ENCODE assay signal across 14 cellular contexts in the genomic region with DNA sequence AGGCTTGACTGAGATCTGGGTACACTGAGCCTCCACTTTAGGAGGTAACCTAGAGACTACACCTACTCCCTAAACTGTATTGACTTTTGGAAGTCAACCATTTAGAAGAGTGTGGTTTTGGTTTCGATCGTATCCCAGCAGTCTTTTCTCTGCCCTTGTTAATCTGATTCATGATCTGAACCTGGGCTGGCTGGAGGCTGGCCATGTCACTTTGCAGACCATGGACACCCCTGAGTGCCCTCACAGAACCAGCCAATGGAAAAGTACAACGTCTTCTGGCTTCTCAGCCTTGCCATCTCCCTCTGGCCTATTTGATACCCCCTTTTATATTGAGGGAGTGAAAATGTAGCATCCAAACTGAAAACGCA. TPM values are rescaled to one million over a fixed set of nuclear protein-coding genes. Genes with fewer than 3 reads are reported as not detected.
A peak's percentile ranks its signal among the peaks of the same experiment; 100 is the strongest.
DNase-seq lines count a peak whose midpoint lies in the region; ATAC-seq and TF ChIP-seq lines count a peak whose summit lies in the region.
"Had no signal": no experiment of that assay in that cellular context is flagged by ENCODE, and none has a peak within 500 bp of the region (broad histone marks: within the 10 kb centered on the region; RNA-seq: fewer than 3 reads in every experiment).

No MANE protein-coding gene starts in this region.

- H3K4me1 Mint-ChIP-seq in chondrocyte (ENCODE audit: low read depth): peaks cover 35% of the 10 kb centered on the region

- peak overlapping the region; percentile 88 for H3K27ac ChIP-seq in PC-3 (ENCODE audit: low read length)
- peak overlapping the region; percentile 79 to 93 (median 85) for H3K27ac ChIP-seq in stomach
- H3K27ac ChIP-seq: ovary had no signal

- no peaks in the 10 kb centered on the region for H3K36me3 Mint-ChIP-seq in chondrocyte (ENCODE audit: low read depth)
- H3K36me3 Mint-ChIP-seq: activated naive CD8-positive, alpha-beta T cell had no signal

- POLR2A ChIA-PET in PC-3 (lab: Charles Lee; ENCODE audit: unreplicated experiment): interaction anchor here (0.8 to 1.0 kb wide), 2 partner anchors 9 to 22 kb away, joined by 3 to 4 read pairs; no protein-coding TSS in a partner anchor

- no peaks in the 10 kb centered on the region for H3K9me3 Mint-ChIP-seq in chondrocyte (ENCODE audit: low read depth)
- H3K9me3 Mint-ChIP-seq: activated CD4-positive, alpha-beta memory T cell treated with anti-CD3 and anti-CD28 coated beads, Interleukin-2, amount 10 ng/mL, durations not matched to agents 7 days and 5 days; stimulated activated naive CD8-positive, alpha-beta T cell treated with anti-CD3 and anti-CD28 coated beads, Interleukin-15, Interleukin-2, amounts not matched to agents 100 ng/mL and 50 ng/mL, for 24 hours; T-helper 1 cell treated with Interleukin-12 subunit alpha and Interleukin-12 subunit beta and Interleukin-4 antibody, amounts not matched to agents 30 μg/mL and 1 μg/mL, for 36 hours had no signal

- peak overlapping the region; percentile 22 for H2AFZ ChIP-seq in PC-3 (ENCODE audit: low read length)

- no peak overlapping the region for H3K27ac Mint-ChIP-seq in chondrocyte (ENCODE audit: unreplicated experiment)
- H3K27ac Mint-ChIP-seq: activated CD4-positive, alpha-beta memory T cell treated with anti-CD3 and anti-CD28 coated beads, Interleukin-2, amount 10 ng/mL, durations not matched to agents 7 days and 5 days; activated naive CD8-positive, alpha-beta T cell; stimulated activated naive CD8-positive, alpha-beta T cell treated with anti-CD3 and anti-CD28 coated beads, Interleukin-15, Interleukin-2, amounts not matched to agents 100 ng/mL and 50 ng/mL, for 24 hours; T-helper 1 cell treated with Interleukin-12 subunit alpha and Interleukin-12 subunit beta and Interleukin-4 antibody, amounts not matched to agents 30 μg/mL and 1 μg/mL, for 36 hours had no signal

- intact Hi-C loops in PC-3 (cut with micrococcal nuclease) (no loop called here), stomach (cut with DNase I; ENCODE audit: low total_unique reads) (no loop called here)

- peaks cover 5% of the 10 kb centered on the region for H3F3A ChIP-seq in PC-3 (ENCODE audit: low read length, unreplicated experiment)

- peaks cover 2% of the 10 kb centered on the region; the same call in 1 of the 2 replicates for H3K36me3 ChIP-seq in MG63
- no peaks in the 10 kb centered on the region for H3K36me3 ChIP-seq in PC-3 (ENCODE audit: low read depth, low read length)
- H3K36me3 ChIP-seq in stomach: no peaks in the 10 kb centered on the region
- H3K36me3 ChIP-seq: ovary had no signal

- WGBS in stomach, 5 donors: 30 to 64% (median 38%) methylated on average over 4 of the region's 4 CpGs

- ATAC-seq in PC-3: peak; percentile 55
- no peak for ATAC-seq in GM18861 (IDR thresholded peaks at IDR 0.05; ENCODE audit: unreplicated experiment)

- peak; percentile 40 for DNase-seq in MG63
- peak; percentile 60 for DNase-seq in PC-3
- peak; percentile 77 for DNase-seq in kidney tubule cell (ENCODE audit: low spot score)
- peak; percentile 68 for DNase-seq in stomach
- DNase-seq in stimulated activated CD4-positive, alpha-beta T cell treated with anti-CD3 and anti-CD28 coated beads, Interleukin-4, amount 100 ng/mL, for 4 hours: no peak
- DNase-seq in chondrocyte (ENCODE audit: low spot score): no peak
- no peak for DNase-seq in UCSD-AML1 (lab: John Stamatoyannopoulos, UW; ENCODE audit: unreplicated experiment)
- DNase-seq: activated CD4-positive, alpha-beta memory T cell treated with anti-CD3 and anti-CD28 coated beads, Interleukin-2, amount 10 ng/mL, durations not matched to agents 7 days and 5 days; foreskin keratinocyte; ovary had no signal

- H3K79me2 ChIP-seq in PC-3 (ENCODE audit: low read length): peaks cover 92% of the 10 kb centered on the region

- TF ChIP-seq CTCF in PC-3 (conservative IDR thresholded peaks at IDR 0.05; ENCODE audit: low read depth, low read length) (no peak), stomach (IDR thresholded peaks at IDR 0.05) (no peak), chondrocyte (IDR thresholded peaks at IDR 0.05) (no peak)

- H3K4me2 ChIP-seq in PC-3 (ENCODE audit: low read length): peak overlapping the region; percentile 78

- no peak for TF ChIP-seq POLR2A in stomach (IDR thresholded peaks at IDR 0.05)

- CTCF ChIA-PET in PC-3 (lab: Charles Lee): no interaction called here

- TF ChIP-seq EP300 in stomach (IDR thresholded peaks at IDR 0.05): no peak

- BruUV-seq in PC-3 (replicated peaks; lab: Mats Ljungman, UMichigan): no TSS peak

- H3K27me3 ChIP-seq in MG63 (no peaks in the 10 kb centered on the region), PC-3 (ENCODE audit: low read length) (no peaks in the 10 kb centered on the region), stomach (no peaks in the 10 kb centered on the region)
- H3K27me3 ChIP-seq: foreskin keratinocyte, ovary had no signal

- no peaks in the 10 kb centered on the region for H4K20me1 ChIP-seq in PC-3 (ENCODE audit: low read length)

- H3K4me3 ChIP-seq in MG63 (no peak overlapping the region), PC-3 (ENCODE audit: low read length) (peak overlapping the region; percentile 43), stomach (peak overlapping the region in 1 of 4 donors; percentile 28)
- H3K4me3 ChIP-seq: ovary had no signal

- peaks cover 56% of the 10 kb centered on the region for H3K4me1 ChIP-seq in PC-3 (ENCODE audit: insufficient read depth, low read length)
- peaks cover 34 to 92% (median 60%) of the 10 kb centered on the region in 4 donors for H3K4me1 ChIP-seq in stomach

- H3K9me2 ChIP-seq in PC-3 (replicated peaks; ENCODE audit: low read length): no peaks in the 10 kb centered on the region

- H3K27me3 Mint-ChIP-seq in chondrocyte (ENCODE audit: low read depth): peaks cover 3% of the 10 kb centered on the region

- peak overlapping the region; percentile 45 for H3K9ac ChIP-seq in PC-3 (ENCODE audit: low read length)

- H3K9me3 ChIP-seq in MG63 (no peaks in the 10 kb centered on the region), PC-3 (ENCODE audit: low read length) (no peaks in the 10 kb centered on the region), stomach (no peaks in the 10 kb centered on the region)

- no peak overlapping the region for H3K4me3 Mint-ChIP-seq in chondrocyte (ENCODE audit: unreplicated experiment)
- H3K4me3 Mint-ChIP-seq: activated CD4-positive, alpha-beta memory T cell treated with anti-CD3 and anti-CD28 coated beads, Interleukin-2, amount 10 ng/mL, durations not matched to agents 7 days and 5 days; activated naive CD8-positive, alpha-beta T cell; stimulated activated naive CD8-positive, alpha-beta T cell treated with anti-CD3 and anti-CD28 coated beads, Interleukin-15, Interleukin-2, amounts not matched to agents 100 ng/mL and 50 ng/mL, for 24 hours; T-helper 1 cell treated with Interleukin-12 subunit alpha and Interleukin-12 subunit beta and Interleukin-4 antibody, amounts not matched to agents 30 μg/mL and 1 μg/mL, for 36 hours had no signal

RNA-seq across cellular contexts. Expression of a gene that starts 10.8 kb away (rescaled TPM):
- 1.2 and 6.0 TPM in 2 replicates for total RNA-seq in MG63 (2014; rRNA removed; shearing (Covaris generic); ENCODE audit: low replicate concordance)
- 29.0 and 37.0 TPM in 2 replicates for total RNA-seq in PC-3 (2014; rRNA removed)
- 100 to 1,000 TPM in 3 of 5 donors, 10 to 100 TPM in 2; 36.2 to 142 (median 113) TPM for total RNA-seq in stomach
- 10 to 100 TPM; 15.5 to 22.8 (median 19.4) TPM for polyA plus RNA-seq in stomach
- total RNA-seq in chondrocyte: not detected in 3 replicates
- total RNA-seq: activated CD4-positive, alpha-beta memory T cell treated with anti-CD3 and anti-CD28 coated beads, Interleukin-2, amount 10 ng/mL, durations not matched to agents 7 days and 5 days had no signal

Comparison
In these comparisons a context has a peak if more than half of its experiments do, and no peak if none do; other contexts are left out.
1. DNase-seq: peak in MG63 (single experiment), PC-3 (single experiment), kidney tubule cell (single experiment) and stomach (single experiment); none in stimulated activated CD4-positive, alpha-beta T cell treated with anti-CD3 and anti-CD28 coated beads, Interleukin-4, amount 100 ng/mL, for 4 hours (0 of 2), chondrocyte (single experiment) and UCSD-AML1 (single experiment).